8 cellular contexts compared by ENCODE assay signal in genomic region chr19:7636317-7636690, GRCh38. TPM values are rescaled to one million over a fixed set of nuclear protein-coding genes. Genes with fewer than 3 reads are reported as not detected.
A peak's percentile ranks its signal among the peaks of the same experiment; 100 is the strongest.
DNase-seq lines count a peak whose midpoint lies in the region; ATAC-seq and TF ChIP-seq lines count a peak whose summit lies in the region.

No MANE protein-coding gene starts in this region.

- H3K27ac ChIP-seq in layer of hippocampus (ENCODE audit: low read depth, low read length): peak overlapping the region; percentile 10

- ATAC-seq in activated T-cell treated with anti-CD3 and anti-CD28 coated beads, Interleukin-2, amount 50 U/mL, for 4 hours: no peak
- ATAC-seq in activated T-helper 17 cell treated with anti-CD3 and anti-CD28 coated beads, Interleukin-2, amount 50 U/mL, for 72 hours (replicated peaks): no peak
- ATAC-seq in omental fat pad (ENCODE audit: low FRiP score): no peak

- peak overlapping the region; percentile 84 for H3K4me3 Mint-ChIP-seq in activated T-cell treated with anti-CD3 and anti-CD28 coated beads, Interleukin-2, amount 50 U/mL, for 4 hours
- H3K4me3 Mint-ChIP-seq in activated T-helper 17 cell treated with anti-CD3 and anti-CD28 coated beads, Interleukin-2, amount 50 U/mL, for 72 hours: peak overlapping the region; percentile 83
- H3K4me3 Mint-ChIP-seq in type B pancreatic cell: peak overlapping the region; percentile 77

- no peaks in the 10 kb centered on the region for H3K9me3 Mint-ChIP-seq in activated T-cell treated with anti-CD3 and anti-CD28 coated beads, Interleukin-2, amount 50 U/mL, for 4 hours
- no peaks in the 10 kb centered on the region for H3K9me3 Mint-ChIP-seq in activated T-helper 17 cell treated with anti-CD3 and anti-CD28 coated beads, Interleukin-2, amount 50 U/mL, for 72 hours
- H3K9me3 Mint-ChIP-seq in type B pancreatic cell: no peaks in the 10 kb centered on the region

- H3K27me3 Mint-ChIP-seq in activated T-cell treated with anti-CD3 and anti-CD28 coated beads, Interleukin-2, amount 50 U/mL, for 4 hours (ENCODE audit: low read depth): no peaks in the 10 kb centered on the region
- no peaks in the 10 kb centered on the region for H3K27me3 Mint-ChIP-seq in activated T-helper 17 cell treated with anti-CD3 and anti-CD28 coated beads, Interleukin-2, amount 50 U/mL, for 72 hours
- H3K27me3 Mint-ChIP-seq in type B pancreatic cell: peaks cover 28% of the 10 kb centered on the region

- no peak for TF ChIP-seq CTCF in type B pancreatic cell (conservative IDR thresholded peaks at IDR 0.05)
- TF ChIP-seq CTCF in omental fat pad (IDR thresholded peaks at IDR 0.05): no peak

- peaks cover 32% of the 10 kb centered on the region for H3K4me1 Mint-ChIP-seq in activated T-cell treated with anti-CD3 and anti-CD28 coated beads, Interleukin-2, amount 50 U/mL, for 4 hours (ENCODE audit: low read depth)
- H3K4me1 Mint-ChIP-seq in activated T-helper 17 cell treated with anti-CD3 and anti-CD28 coated beads, Interleukin-2, amount 50 U/mL, for 72 hours: peaks cover 15% of the 10 kb centered on the region
- H3K4me1 Mint-ChIP-seq in type B pancreatic cell (ENCODE audit: unreplicated experiment): no peaks in the 10 kb centered on the region

- H3K27me3 ChIP-seq in layer of hippocampus (ENCODE audit: control insufficient read depth, insufficient read depth, low read length): peaks cover 10% of the 10 kb centered on the region

- no peak for DNase-seq in activated T-cell treated with anti-CD3 and anti-CD28 coated beads, Interleukin-2, amount 50 U/mL, for 4 hours
- DNase-seq in activated T-cell treated with anti-CD3 and anti-CD28 coated beads for 4 hours: no peak
- no peak for DNase-seq in type B pancreatic cell (ENCODE audit: extremely low spot score, unreplicated experiment)
- DNase-seq in Kasumi-1 (lab: John Stamatoyannopoulos, UW): no peak
- no peak for DNase-seq in NCI-H187 treated with DMSO at 0.1 percent for 48 hours (lab: John Stamatoyannopoulos, UW)
- DNase-seq in omental fat pad (ENCODE audit: low spot score): no peak

- H3K27ac Mint-ChIP-seq in activated T-helper 17 cell treated with anti-CD3 and anti-CD28 coated beads, Interleukin-2, amount 50 U/mL, for 72 hours: peak overlapping the region; percentile 88
- peak overlapping the region; percentile 43 for H3K27ac Mint-ChIP-seq in type B pancreatic cell

- H3K36me3 Mint-ChIP-seq in activated T-cell treated with anti-CD3 and anti-CD28 coated beads, Interleukin-2, amount 50 U/mL, for 4 hours (ENCODE audit: insufficient read depth): peaks cover 7% of the 10 kb centered on the region
- H3K36me3 Mint-ChIP-seq in activated T-helper 17 cell treated with anti-CD3 and anti-CD28 coated beads, Interleukin-2, amount 50 U/mL, for 72 hours (ENCODE audit: low read depth): peaks cover 39% of the 10 kb centered on the region
- no peaks in the 10 kb centered on the region for H3K36me3 Mint-ChIP-seq in type B pancreatic cell

RNA-seq across cellular contexts. Expression of gene STXBP2, which starts 0.6 kb away (rescaled TPM):
- total RNA-seq in activated T-cell treated with anti-CD3 and anti-CD28 coated beads, Interleukin-2, amount 50 U/mL, for 4 hours: 100 to 1,000 TPM; 113 to 119 (median 114) TPM
- total RNA-seq in activated T-helper 17 cell treated with anti-CD3 and anti-CD28 coated beads, Interleukin-2, amount 50 U/mL, for 72 hours: 100 to 1,000 TPM; 113 to 154 TPM
- total RNA-seq in type B pancreatic cell (ENCODE audit: low replicate concordance) (61.6 and 108 TPM in 2 replicates), omental fat pad (10 to 100 TPM; 29.7 to 46.1 (median 37.7) TPM)

RNA-seq across cellular contexts. Expression of gene PCP2, which starts 2.8 kb away (rescaled TPM):
- total RNA-seq in activated T-cell treated with anti-CD3 and anti-CD28 coated beads, Interleukin-2, amount 50 U/mL, for 4 hours: under 1 TPM in 1 of 3 donors, not detected in 2; 0.37 TPM
- total RNA-seq in activated T-helper 17 cell treated with anti-CD3 and anti-CD28 coated beads, Interleukin-2, amount 50 U/mL, for 72 hours: 10 to 100 TPM in 1 of 2 donors, 1 to 10 TPM in 1; 3.6 to 19.5 TPM
- total RNA-seq in type B pancreatic cell (ENCODE audit: low replicate concordance): 1.0 TPM in 1 of 2 replicates, not detected in the other
- not detected for total RNA-seq in omental fat pad

RNA-seq across cellular contexts. Expression of gene PET100, which starts 6.7 kb away (rescaled TPM):
- 100 to 1,000 TPM; 107 to 132 (median 128) TPM for total RNA-seq in activated T-cell treated with anti-CD3 and anti-CD28 coated beads, Interleukin-2, amount 50 U/mL, for 4 hours
- 10 to 100 TPM; 90.1 to 93.7 TPM for total RNA-seq in activated T-helper 17 cell treated with anti-CD3 and anti-CD28 coated beads, Interleukin-2, amount 50 U/mL, for 72 hours
- total RNA-seq in type B pancreatic cell (ENCODE audit: low replicate concordance): 160 and 184 TPM in 2 replicates
- 10 to 100 TPM; 11.2 to 22.8 (median 17.0) TPM for total RNA-seq in omental fat pad

RNA-seq across cellular contexts. Expression of gene XAB2, which starts 7.0 kb away (rescaled TPM):
- 10 to 100 TPM; 64.6 to 76.1 (median 67.2) TPM for total RNA-seq in activated T-cell treated with anti-CD3 and anti-CD28 coated beads, Interleukin-2, amount 50 U/mL, for 4 hours
- 10 to 100 TPM; 39.0 to 53.8 TPM for total RNA-seq in activated T-helper 17 cell treated with anti-CD3 and anti-CD28 coated beads, Interleukin-2, amount 50 U/mL, for 72 hours
- total RNA-seq in type B pancreatic cell (ENCODE audit: low replicate concordance) (38.5 and 46.5 TPM in 2 replicates), omental fat pad (10 to 100 TPM; 22.5 to 37.0 (median 27.8) TPM)

RNA-seq across cellular contexts. Expression of gene RETN, which starts 32.5 kb away (rescaled TPM):
- not detected for total RNA-seq in activated T-cell treated with anti-CD3 and anti-CD28 coated beads, Interleukin-2, amount 50 U/mL, for 4 hours
- not detected for total RNA-seq in activated T-helper 17 cell treated with anti-CD3 and anti-CD28 coated beads, Interleukin-2, amount 50 U/mL, for 72 hours
- not detected in 2 replicates for total RNA-seq in type B pancreatic cell (ENCODE audit: low replicate concordance)
- 1 to 10 TPM in 1 of 4 donors, not detected in 3; 1.6 TPM for total RNA-seq in omental fat pad
